Comparison of ENCODE assay signal across 16 cellular contexts in genomic region chr10:132272767-132273090, GRCh38.
"Had no signal": no experiment of that assay in that cellular context is flagged by ENCODE, and none has a peak within 500 bp of the region (broad histone marks: within the 10 kb centered on the region; RNA-seq: fewer than 3 reads in every experiment).

No MANE protein-coding gene starts in this region.

- H3K27ac Mint-ChIP-seq: activated naive CD4-positive, alpha-beta T cell treated with anti-CD3 and anti-CD28 coated beads, Interleukin-2, amount 50 U/mL, for 24 hours; activated T-cell treated with anti-CD3 and anti-CD28 coated beads, Interleukin-2, amount 50 U/mL, for 72 hours; memory B cell had no signal

- H3K36me3 ChIP-seq: adrenal gland, cardiac muscle cell, gastroesophageal sphincter, heart right ventricle, tibial artery had no signal

- ATAC-seq: naive thymus-derived CD4-positive, alpha-beta T cell; stimulated activated naive CD8-positive, alpha-beta T cell treated with anti-CD3 and anti-CD28 coated beads, Interleukin-15, Interleukin-2, amounts not matched to agents 100 U/mL and 50 U/mL, for 24 hours had no signal

- H3K4me3 ChIP-seq: adrenal gland, cardiac muscle cell, heart right ventricle, mucosa of descending colon, tibial artery had no signal

- H3K9me3 ChIP-seq: adrenal gland, gastroesophageal sphincter, heart right ventricle, mucosa of descending colon, tibial artery had no signal

- DNase-seq: activated CD4-positive, alpha-beta T cell treated with anti-CD3 and anti-CD28 coated beads, Interleukin-2, amount 50 U/mL, for 1 hour; activated CD4-positive, CD25-positive, alpha-beta regulatory T cell treated with anti-CD3 and anti-CD28 coated beads, Interleukin-2, amount 50 U/mL, for 72 hours; activated effector memory CD4-positive, alpha-beta T cell treated with anti-CD3 and anti-CD28 coated beads, Interleukin-2, amount 50 U/mL, for 16 hours; activated T-cell treated with anti-CD3 and anti-CD28 coated beads, Interleukin-2, amount 50 U/mL, for 72 hours; heart right ventricle; kidney glomerular epithelial cell; naive thymus-derived CD4-positive, alpha-beta T cell; stimulated activated naive CD8-positive, alpha-beta T cell treated with anti-CD3 and anti-CD28 coated beads, Interleukin-15, Interleukin-2, amounts not matched to agents 100 U/mL and 50 U/mL, for 24 hours; T1000; tibial artery had no signal

- H3K27me3 Mint-ChIP-seq: activated naive CD4-positive, alpha-beta T cell treated with anti-CD3 and anti-CD28 coated beads, Interleukin-2, amount 50 U/mL, for 24 hours; naive thymus-derived CD4-positive, alpha-beta T cell had no signal

- H3K27ac ChIP-seq: adrenal gland, cardiac muscle cell, heart right ventricle, tibial artery had no signal

- H3K4me1 Mint-ChIP-seq: activated naive CD4-positive, alpha-beta T cell treated with anti-CD3 and anti-CD28 coated beads, Interleukin-2, amount 50 U/mL, for 24 hours had no signal

- H3K4me3 Mint-ChIP-seq: activated naive CD4-positive, alpha-beta T cell treated with anti-CD3 and anti-CD28 coated beads, Interleukin-2, amount 50 U/mL, for 24 hours; activated T-cell treated with anti-CD3 and anti-CD28 coated beads, Interleukin-2, amount 50 U/mL, for 72 hours; memory B cell; naive thymus-derived CD4-positive, alpha-beta T cell had no signal

- H3K9me3 Mint-ChIP-seq: activated naive CD4-positive, alpha-beta T cell treated with anti-CD3 and anti-CD28 coated beads, Interleukin-2, amount 50 U/mL, for 24 hours had no signal

- H3K36me3 Mint-ChIP-seq: activated naive CD4-positive, alpha-beta T cell treated with anti-CD3 and anti-CD28 coated beads, Interleukin-2, amount 50 U/mL, for 24 hours; naive thymus-derived CD4-positive, alpha-beta T cell had no signal

- H3K27me3 ChIP-seq: adrenal gland, cardiac muscle cell, gastroesophageal sphincter had no signal

- H3K4me1 ChIP-seq: adrenal gland, heart right ventricle, tibial artery had no signal
